1 cellular context compared by ENCODE assay signal in genomic region chr9:114348906-114349482, GRCh38.
TF ChIP-seq lines count a peak whose summit lies in the region.

No MANE protein-coding gene starts in this region.

TF ChIP-seq in K562, 482 proteins besides CTCF, POLR2A, EP300 and RAD21 (continued from another document and continues in another):
- TF ChIP-seq MNT (conservative IDR thresholded peaks at IDR 0.05) (peak; percentile 62 to 78), HNRNPH1 (optimal IDR thresholded peaks at IDR 0.05; ENCODE audit: low read depth, low read length) (no peak), ELF2 (CRISPR knock-in tag; IDR thresholded peaks at IDR 0.05) (no peak), MAX (CRISPR knock-in tag; IDR thresholded peaks at IDR 0.05) (peak; percentile 30; the same call in 1 of the 2 replicates), TSHZ1 (CRISPR knock-in tag; IDR thresholded peaks at IDR 0.05) (no peak), ARID4B (CRISPR knock-in tag; IDR thresholded peaks at IDR 0.05) (0 out of 2 replicates have a peak, but pooled peaks have one; percentile 39), SREBF2 (CRISPR knock-in tag; IDR thresholded peaks at IDR 0.05) (no peak), DEAF1 (CRISPR knock-in tag; IDR thresholded peaks at IDR 0.05) (no peak), ZNF232 (CRISPR knock-in tag; IDR thresholded peaks at IDR 0.05) (no peak), JUNB (CRISPR knock-in tag; conservative IDR thresholded peaks at IDR 0.05) (no peak), RBM25 (IDR thresholded peaks at IDR 0.05; ENCODE audit: low read depth, low read length, severe bottlenecking) (no peak), ZNF282 (CRISPR knock-in tag; IDR thresholded peaks at IDR 0.05) (no peak), ETV1 (tag; conservative IDR thresholded peaks at IDR 0.05; ENCODE audit: low read depth) (no peak), TAL1 (IDR thresholded peaks at IDR 0.05) (no peak), TCF15 (CRISPR knock-in tag; IDR thresholded peaks at IDR 0.05) (no peak), KLF13 (tag; IDR thresholded peaks at IDR 0.05; ENCODE audit: borderline replicate concordance, low read depth) (no peak), ZNF778 (CRISPR knock-in tag; IDR thresholded peaks at IDR 0.05) (no peak), NR2C2 (CRISPR knock-in tag; IDR thresholded peaks at IDR 0.05) (no peak), NR2C2 (tag; IDR thresholded peaks at IDR 0.05) (no peak), ZNF143 (CRISPR knock-in tag; IDR thresholded peaks at IDR 0.05) (no peak), ETV5 (CRISPR knock-in tag; IDR thresholded peaks at IDR 0.05; ENCODE audit: low read depth) (no peak), DNMT1 (IDR thresholded peaks at IDR 0.05) (no peak), MCM7 (IDR thresholded peaks at IDR 0.05) (no peak), ZNF384 (IDR thresholded peaks at IDR 0.05; ENCODE audit: low read depth, low read length) (peak; percentile 96), IFI16 (CRISPR knock-in tag; IDR thresholded peaks at IDR 0.05) (no peak), RBBP5 (IDR thresholded peaks at IDR 0.05; ENCODE audit: borderline replicate concordance, insufficient read depth, low read length, poor library complexity, severe bottlenecking) (no peak), SMAD4 (CRISPR knock-in tag; conservative IDR thresholded peaks at IDR 0.05) (no peak), ELF4 (CRISPR knock-in tag; IDR thresholded peaks at IDR 0.05) (no peak), ZBTB40 (IDR thresholded peaks at IDR 0.05) (no peak), ZBTB40 (CRISPR knock-in tag; IDR thresholded peaks at IDR 0.05) (no peak), NRF1 (conservative IDR thresholded peaks at IDR 0.05 in 1 of 2, IDR thresholded peaks at IDR 0.05 in 1 of 2) (peak; percentile 17 to 21; a peak in 1 of 4 replicates), RB1 (IDR thresholded peaks at IDR 0.05; ENCODE audit: low read depth) (no peak), ZSCAN32 (CRISPR knock-in tag; IDR thresholded peaks at IDR 0.05) (no peak), CEBPB (tag; IDR thresholded peaks at IDR 0.05) (no peak), HDAC2 (IDR thresholded peaks at IDR 0.05) (no peak), ZNF699 (CRISPR knock-in tag; IDR thresholded peaks at IDR 0.05; ENCODE audit: insufficient replicate concordance) (no peak), ATF7 (IDR thresholded peaks at IDR 0.05) (peak; percentile 22; the same call in 1 of the 2 replicates), ARID1B (IDR thresholded peaks at IDR 0.05) (peak; percentile 36; the same call in 1 of the 2 replicates), MEIS2 (IDR thresholded peaks at IDR 0.05; ENCODE audit: partially characterized antibody) (peak; percentile 61), PTBP1 (IDR thresholded peaks at IDR 0.05; ENCODE audit: low read depth, low read length) (no peak), TFAM (CRISPR knock-in tag; conservative IDR thresholded peaks at IDR 0.05) (no peak), POLR2AphosphoS5 (IDR thresholded peaks at IDR 0.05; ENCODE audit: control insufficient read depth, insufficient read depth, low read depth, low read length) (no peak), SLC30A9 (CRISPR knock-in tag; IDR thresholded peaks at IDR 0.05) (no peak), SMARCA5 (IDR thresholded peaks at IDR 0.05) (no peak), E2F5 (CRISPR knock-in tag; IDR thresholded peaks at IDR 0.05) (no peak), XRCC4 (IDR thresholded peaks at IDR 0.05; ENCODE audit: extremely low read depth, insufficient read depth, insufficient read length) (no peak)
